Comparison of ENCODE assay signal across 8 cellular contexts in genomic region chr16:27199747-27200146, GRCh38. TPM values are rescaled to one million over a fixed set of nuclear protein-coding genes. Genes with fewer than 3 reads are reported as not detected.
A peak's percentile ranks its signal among the peaks of the same experiment; 100 is the strongest.
DNase-seq lines count a peak whose midpoint lies in the region; ATAC-seq and FAIRE-seq lines count a peak whose summit lies in the region.

No MANE protein-coding gene starts in this region.

- peak; percentile 33 for ATAC-seq in GM21526 (IDR thresholded peaks at IDR 0.05; ENCODE audit: low FRiP score, unreplicated experiment)

- DNase-seq in GDM1 (lab: John Stamatoyannopoulos, UW) (peak; percentile 28), NOMO-1 treated with DMSO at 0.1 percent for 48 hours (lab: John Stamatoyannopoulos, UW; ENCODE audit: unreplicated experiment) (peak; percentile 91), foreskin melanocyte (peak; percentile 71), middle frontal gyrus (ENCODE audit: extremely low spot score, low spot score) (no peak), frontal cortex (ENCODE audit: low spot score in 2 of 2) (no peak), NCI-H748 treated with DMSO at 0.1 percent for 48 hours (lab: John Stamatoyannopoulos, UW) (no peak), NCI-H1417 treated with DMSO at 0.1 percent for 48 hours (lab: John Stamatoyannopoulos, UW) (no peak)

- no peak for FAIRE-seq in frontal cortex (lab: Jason Lieb, UNC)

RNA-seq across cellular contexts. Expression of gene KDM8, which starts 3.6 kb away (rescaled TPM):
- total RNA-seq in frontal cortex = 3.3 TPM

Comparison
In these comparisons a context has a peak if more than half of its experiments do, and no peak if none do; other contexts are left out.
1. DNase-seq: peak in GDM1 (single experiment), NOMO-1 treated with DMSO at 0.1 percent for 48 hours (single experiment) and foreskin melanocyte (single experiment); none in middle frontal gyrus (single experiment), frontal cortex (0 of 2), NCI-H748 treated with DMSO at 0.1 percent for 48 hours (single experiment) and NCI-H1417 treated with DMSO at 0.1 percent for 48 hours (single experiment).